In genomic region chr19:1490311-1491113, GRCh38 we compare ENCODE assay signal across 8 cellular contexts. TPM values are rescaled to one million over a fixed set of nuclear protein-coding genes. Genes with fewer than 3 reads are reported as not detected.
DNase-seq lines count a peak whose midpoint lies in the region; ATAC-seq and TF ChIP-seq lines count a peak whose summit lies in the region.

Gene PCSK4, minus strand, starts transcription at chr19:1490350. Its CDS starts 4 bp downstream, at chr19:1490346.

- CTCF ChIA-PET in GM10248 (lab: Yijun Ruan, JAX): interaction anchor here (0.6 to 1.6 kb wide), 5 partner anchors 11 to 336 kb away, joined by 3 to 4 read pairs (median 3); no protein-coding TSS in a partner anchor

- peak within 1 kb of the TSS; percentile 99 for H2AFZ ChIP-seq in parathyroid adenoma

- H3K36me3 ChIP-seq in parathyroid adenoma (ENCODE audit: control insufficient read depth, insufficient read depth, low read length) (no peaks in the 10 kb centered on the region), tibial nerve (no peaks in the 10 kb centered on the region)

- WGBS in adipose tissue, 3 donors: 0 to 1% (median 1%) methylated on average over 62 to 74 of the region's 74 CpGs
- WGBS in tibial nerve, 2 donors: 1% methylated on average over 45 to 59 of the region's 74 CpGs

- H3K27me3 ChIP-seq in parathyroid adenoma (ENCODE audit: control insufficient read depth, insufficient read depth, low read length) (no peaks in the 10 kb centered on the region), tibial nerve (peaks cover 0 to 10% of the 10 kb centered on the region in 2 donors)

- no peak for TF ChIP-seq CTCF in GM10248 (IDR thresholded peaks at IDR 0.05; ENCODE audit: control extremely low read depth, extremely low read depth, low read depth, missing control alignments)
- no peak for TF ChIP-seq CTCF in parathyroid adenoma (IDR thresholded peaks at IDR 0.05)
- TF ChIP-seq CTCF in tibial nerve (IDR thresholded peaks at IDR 0.05): peak in 1 of 5 experiments; percentile 24

- no peak for TF ChIP-seq POLR2A in tibial nerve (IDR thresholded peaks at IDR 0.05)

- H3K4me1 ChIP-seq in parathyroid adenoma (peaks cover 3% of the 10 kb centered on the region), tibial nerve (peaks cover 0 to 22% (median 13%) of the 10 kb centered on the region in 4 donors)

- TF ChIP-seq EP300 in tibial nerve (IDR thresholded peaks at IDR 0.05): peak; percentile 69 to 75

- H3K79me2 ChIP-seq in parathyroid adenoma: no peaks in the 10 kb centered on the region

- peak within 1 kb of the TSS; percentile 77 for H3K9ac ChIP-seq in parathyroid adenoma

- ATAC-seq in HG02763 (IDR thresholded peaks at IDR 0.05; ENCODE audit: unreplicated experiment): peak; percentile 86

- POLR2A ChIA-PET in GM10248 (lab: Yijun Ruan, JAX): interaction anchor here (0.9 to 1.3 kb wide), 2 partner anchors 46 to 986 kb away, joined by 4 to 5 read pairs; no protein-coding TSS in a partner anchor

- H3K4me2 ChIP-seq in parathyroid adenoma (ENCODE audit: low read length): peak within 1 kb of the TSS; percentile 95

- H3K4me3 ChIP-seq in parathyroid adenoma (ENCODE audit: low read depth, low read length) (peak within 1 kb of the TSS; percentile 76), tibial nerve (peak within 1 kb of the TSS; percentile 53 to 63 (median 61))

- DNase-seq in GM10248 (ENCODE audit: extremely low spot score): peak; percentile 98
- peak; percentile 99 for DNase-seq in NCI-H1417 treated with DMSO at 0.1 percent for 48 hours (lab: John Stamatoyannopoulos, UW)
- peak; percentile 92 for DNase-seq in SW480 (ENCODE audit: low spot score)
- DNase-seq in cardiac septum (ENCODE audit: low spot score): peak; percentile 99
- peak; percentile 98 to 99 for DNase-seq in tibial nerve (ENCODE audit: low spot score in 2 of 2)

- intact Hi-C loops in cardiac septum (cut with DNase I): no loop called here

- H3K9me3 ChIP-seq in parathyroid adenoma (ENCODE audit: control insufficient read depth, low read length) (no peaks in the 10 kb centered on the region), tibial nerve (no peaks in the 10 kb centered on the region)

- H3K27ac ChIP-seq in adipose tissue (ENCODE audit: low read depth, low read length): peak within 1 kb of the TSS; percentile 56
- H3K27ac ChIP-seq in parathyroid adenoma: peak within 1 kb of the TSS; percentile 45
- peak within 1 kb of the TSS; percentile 65 to 87 (median 74) for H3K27ac ChIP-seq in tibial nerve

RNA-seq across cellular contexts. Expression of gene PCSK4, which starts in this region (rescaled TPM):
- 1 to 10 TPM; 1.2 to 3.5 (median 2.4) TPM for polyA plus RNA-seq in adipose tissue
- total RNA-seq in cardiac septum: 1.5 TPM
- total RNA-seq in tibial nerve: 1 to 10 TPM; 1.3 to 4.9 (median 2.2) TPM

Comparison
In these comparisons a context has a peak if more than half of its experiments do, and no peak if none do; other contexts are left out.
1. Peak in every context shown above with its lines: DNase-seq, ATAC-seq, H3K4me3 ChIP-seq and H3K27ac ChIP-seq.